8 cellular contexts compared by ENCODE assay signal in the genomic region with DNA sequence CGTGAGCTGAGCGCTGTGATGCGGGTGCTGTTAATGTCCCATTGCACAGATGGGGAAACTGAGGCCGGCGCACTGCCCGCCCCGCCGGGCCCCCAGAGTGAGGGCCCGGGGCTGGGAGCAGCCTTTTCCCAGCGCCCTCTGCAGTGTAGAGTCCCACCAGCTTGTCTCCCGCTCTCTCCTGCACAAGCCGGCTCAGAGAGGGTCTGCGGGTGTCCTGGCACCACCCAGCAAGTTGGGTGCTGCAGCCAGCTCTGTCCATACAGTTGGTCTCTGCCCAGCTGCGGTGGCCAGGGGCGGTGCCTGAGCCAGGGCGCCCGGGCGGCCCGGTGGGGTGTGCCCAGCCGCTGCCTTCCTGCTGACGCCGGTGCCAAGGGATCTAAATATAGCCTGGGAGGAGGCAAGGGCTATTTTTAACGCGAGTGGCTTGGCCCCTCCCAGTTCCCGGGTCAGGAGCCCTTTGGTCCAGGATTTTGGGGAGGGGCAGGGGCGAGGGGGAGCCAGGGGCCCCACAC. TPM values are rescaled to one million over a fixed set of nuclear protein-coding genes. Genes with fewer than 3 reads are reported as not detected.
DNase-seq lines count a peak whose midpoint lies in the region; ATAC-seq and TF ChIP-seq lines count a peak whose summit lies in the region.

No MANE protein-coding gene starts in this region.

- 0 to 1% methylated on average over 4 to 26 of the region's 26 CpGs for WGBS in body of pancreas, 2 donors

- intact Hi-C loops in body of pancreas (cut with DNase I), result no loop called here

- H3K27ac ChIP-seq in body of pancreas (peak overlapping the region; percentile 70 to 97 (median 90)), iPS-20b (ENCODE audit: low read length) (no peak overlapping the region), skin epidermis (peak overlapping the region in 20 of 21 experiments; percentile 3 to 90 (median 72))

- peaks cover 51% of the 10 kb centered on the region for H3K4me1 ChIP-seq in body of pancreas
- no peaks in the 10 kb centered on the region for H3K4me1 ChIP-seq in iPS-20b (ENCODE audit: insufficient read depth, low read length)

- no peak overlapping the region for H3K9ac ChIP-seq in iPS-20b (ENCODE audit: low read depth, low read length)

- TF ChIP-seq CTCF in body of pancreas (IDR thresholded peaks at IDR 0.05), result no peak

- no peaks in the 10 kb centered on the region for H3K27me3 ChIP-seq in body of pancreas
- H3K27me3 ChIP-seq in iPS-20b (ENCODE audit: insufficient read depth, low read length), result peaks cover 46% of the 10 kb centered on the region

- H3K9me3 ChIP-seq in body of pancreas, result no peaks in the 10 kb centered on the region
- no peaks in the 10 kb centered on the region for H3K9me3 ChIP-seq in iPS-20b (ENCODE audit: insufficient read depth, low read depth, low read length)

- H3K4me3 ChIP-seq in body of pancreas (peak overlapping the region in 1 of 2 donors; percentile 38), iPS-20b (ENCODE audit: low read length) (peak overlapping the region; percentile 65; the same call in 1 of the 2 replicates), skin epidermis (peak overlapping the region; percentile 32 to 51 (median 47))

- peak in 2 of 3 donors; percentile 54 to 55 for TF ChIP-seq POLR2A in body of pancreas (IDR thresholded peaks at IDR 0.05)

- H3K36me3 ChIP-seq in body of pancreas (replicated peaks in 1 of 2; ENCODE audit: insufficient read depth in 1 of 2, low read depth in 2 of 2) (no peaks in the 10 kb centered on the region), iPS-20b (ENCODE audit: insufficient read depth, low read depth, low read length) (no peaks in the 10 kb centered on the region)

- DNase-seq in DMS79 treated with DMSO at 0.1 percent for 48 hours (lab: John Stamatoyannopoulos, UW) (peak; percentile 8), DMS79 (lab: John Stamatoyannopoulos, UW) (no peak), MV-4-11 (lab: John Stamatoyannopoulos, UW) (peak; percentile 36), body of pancreas (peak; percentile 88 to 95 (median 92))

- ATAC-seq in body of pancreas, result peak; percentile 80
- ATAC-seq in GM19395 (IDR thresholded peaks at IDR 0.05; ENCODE audit: unreplicated experiment), result no peak
- no peak for ATAC-seq in GM18519 (IDR thresholded peaks at IDR 0.05; ENCODE audit: low FRiP score, unreplicated experiment)

RNA-seq across cellular contexts. Expression of gene GADD45B, which starts 19.3 kb away (rescaled TPM):
- total RNA-seq in body of pancreas, result 10 to 100 TPM; 68.0 to 84.7 TPM

RNA-seq across cellular contexts. Expression of gene LMNB2, which starts 38.4 kb away (rescaled TPM):
- 10 to 100 TPM; 11.7 to 30.0 TPM for total RNA-seq in body of pancreas
